Comparison of ENCODE assay signal across 12 cellular contexts in genomic region chr7:99624487-99624886, GRCh38. TPM values are rescaled to one million over a fixed set of nuclear protein-coding genes. Genes with fewer than 3 reads are reported as not detected.
DNase-seq lines count a peak whose midpoint lies in the region; ATAC-seq, FAIRE-seq and TF ChIP-seq lines count a peak whose summit lies in the region.
"Had no signal": no experiment of that assay in that cellular context is flagged by ENCODE, and none has a peak within 500 bp of the region (broad histone marks: within the 10 kb centered on the region; RNA-seq: fewer than 3 reads in every experiment).

No MANE protein-coding gene starts in this region.

- FAIRE-seq in K562 (lab: Jason Lieb, UNC), result no peak

- no peaks in the 10 kb centered on the region for H3K9me3 ChIP-seq in KOPT-K1 (ENCODE audit: insufficient read depth, low read length, poor library complexity, severe bottlenecking)
- no peaks in the 10 kb centered on the region for H3K9me3 ChIP-seq in K562 (replicated peaks; ENCODE audit: control insufficient read depth, insufficient read depth, low read depth, low read length)
- H3K9me3 ChIP-seq: BLaER1 treated with 17β-estradiol and CSF1 and Interleukin-3, amounts not matched to agents 10 nM and 100 nM; psoas muscle had no signal

- no peak for TF ChIP-seq EP300 in K562 (IDR thresholded peaks at IDR 0.05; ENCODE audit: low read length)

- no TSS peak for BruUV-seq in K562 (replicated peaks; lab: Mats Ljungman, UMichigan)

- no peaks in the 10 kb centered on the region for H3K27me3 ChIP-seq in K562 (ENCODE audit: control insufficient read depth in 2 of 2, insufficient read depth in 2 of 2, low read length in 2 of 2)
- H3K27me3 ChIP-seq: BLaER1 treated with 17β-estradiol and CSF1 and Interleukin-3, amounts not matched to agents 10 nM and 100 nM had no signal

- H3K27ac Mint-ChIP-seq in activated CD4-positive, alpha-beta memory T cell treated with anti-CD3 and anti-CD28 coated beads, Interleukin-2, amount 10 ng/mL, durations not matched to agents 7 days and 5 days, result peak overlapping the region; percentile 85

- no peak overlapping the region for H2AFZ ChIP-seq in K562 (ENCODE audit: low read depth, low read length)

- peaks cover 95% of the 10 kb centered on the region for H3K36me3 ChIP-seq in KOPT-K1 (ENCODE audit: insufficient read depth, low read length)
- H3K36me3 ChIP-seq in K562 (ENCODE audit: control insufficient read depth, insufficient read depth, low read length), result peaks cover 98% of the 10 kb centered on the region

- no peak overlapping the region for H3K4me2 ChIP-seq in K562 (ENCODE audit: insufficient read depth, low read length)
- H3K4me2 ChIP-seq: BLaER1 treated with 17β-estradiol and CSF1 and Interleukin-3, amounts not matched to agents 10 nM and 100 nM had no signal

- TF ChIP-seq RAD21 in K562 (CRISPR knock-in tag; conservative IDR thresholded peaks at IDR 0.05 in 1 of 2, IDR thresholded peaks at IDR 0.05 in 1 of 2), result no peak

- H3K27ac ChIP-seq in KOPT-K1 (ENCODE audit: low read depth, low read length, poor library complexity, severe bottlenecking) (peak overlapping the region; percentile 94), K562 (ENCODE audit: extremely low read depth, low read depth, low read length) (no peak overlapping the region)
- H3K27ac ChIP-seq: BLaER1 treated with 17β-estradiol and CSF1 and Interleukin-3, amounts not matched to agents 10 nM and 100 nM; psoas muscle had no signal

- no peaks in the 10 kb centered on the region for H3K9me3 Mint-ChIP-seq in activated CD4-positive, alpha-beta memory T cell treated with anti-CD3 and anti-CD28 coated beads, Interleukin-2, amount 10 ng/mL, durations not matched to agents 7 days and 5 days

- no peaks in the 10 kb centered on the region for H3K27me3 Mint-ChIP-seq in activated CD4-positive, alpha-beta memory T cell treated with anti-CD3 and anti-CD28 coated beads, Interleukin-2, amount 10 ng/mL, durations not matched to agents 7 days and 5 days

- peak overlapping the region; percentile 73 for H3K4me3 Mint-ChIP-seq in activated CD4-positive, alpha-beta memory T cell treated with anti-CD3 and anti-CD28 coated beads, Interleukin-2, amount 10 ng/mL, durations not matched to agents 7 days and 5 days

- peaks cover 11% of the 10 kb centered on the region; the same call in 1 of the 2 replicates for H4K20me1 ChIP-seq in K562 (replicated peaks; ENCODE audit: control insufficient read depth, insufficient read depth, low read length)

- TF ChIP-seq POLR2A in K562 (conservative IDR thresholded peaks at IDR 0.05), result no peak

- H3K4me3 ChIP-seq in K562, result no peak overlapping the region
- H3K4me3 ChIP-seq: BLaER1 treated with 17β-estradiol and CSF1 and Interleukin-3, amounts not matched to agents 10 nM and 100 nM; psoas muscle had no signal

- CTCF ChIA-PET in activated CD4-positive, alpha-beta memory T cell treated with anti-CD3 and anti-CD28 coated beads, Interleukin-2, amount 10 ng/mL, durations not matched to agents 7 days and 5 days (lab: Charles Lee), result interaction anchor here (1.1 to 1.7 kb wide), 2 partner anchors 9 to 1082 kb away, joined by 4 to 7 read pairs; partner anchors contain the start of gene POP7
- CTCF ChIA-PET in K562 (lab: Yijun Ruan, JAX; ENCODE audit: low intra/inter-chr PET ratio), result no interaction called here

- POLR2A ChIA-PET in activated CD4-positive, alpha-beta memory T cell treated with anti-CD3 and anti-CD28 coated beads, Interleukin-2, amount 10 ng/mL, durations not matched to agents 7 days and 5 days (lab: Charles Lee), result interaction anchor here (0.7 to 2.6 kb wide), 12 partner anchors 9 to 391 kb away, joined by 3 to 19 read pairs (median 4); partner anchors contain the start of genes FAM200A, TRIM4, ZKSCAN1 and ZKSCAN5
- POLR2A ChIA-PET in K562 (lab: Yijun Ruan, JAX), result interaction anchor here (0.5 to 1.4 kb wide), 3 partner anchors 9 to 143 kb away, joined by 3 to 5 read pairs (median 3); no protein-coding TSS in a partner anchor

- peaks cover 91% of the 10 kb centered on the region for H3K36me3 Mint-ChIP-seq in activated CD4-positive, alpha-beta memory T cell treated with anti-CD3 and anti-CD28 coated beads, Interleukin-2, amount 10 ng/mL, durations not matched to agents 7 days and 5 days (ENCODE audit: low read depth)

- TF ChIP-seq CTCF in K562 (IDR thresholded peaks at IDR 0.05 in 2 of 3, conservative IDR thresholded peaks at IDR 0.05 in 1 of 3; ENCODE audit: insufficient read depth in 2 of 3, low read depth in 1 of 3, low read length in 3 of 3), result no peak

- no peaks in the 10 kb centered on the region for H3K79me2 ChIP-seq in K562 (ENCODE audit: control insufficient read depth, insufficient read depth, low read length)

- no peak for ATAC-seq in K562
- ATAC-seq in HG03565 (IDR thresholded peaks at IDR 0.05; ENCODE audit: unreplicated experiment), result no peak
- no peak for ATAC-seq in GM18907 (IDR thresholded peaks at IDR 0.05; ENCODE audit: unreplicated experiment)
- ATAC-seq in GM19023 (IDR thresholded peaks at IDR 0.05; ENCODE audit: unreplicated experiment), result no peak
- no peak for ATAC-seq in GM21381 (IDR thresholded peaks at IDR 0.05; ENCODE audit: unreplicated experiment)
- ATAC-seq: psoas muscle had no signal

- WGBS in K562 (ENCODE audit: insufficient coverage, low coverage, missing lambda C conversion rate), result 95% methylated on average over 16 of the region's 16 CpGs

- peaks cover 0 to 6% of the 10 kb centered on the region in 2 experiments; a peak in 2 of 5 replicates for H3K4me1 ChIP-seq in K562 (replicated peaks in 1 of 2; ENCODE audit: control insufficient read depth in 2 of 2, insufficient read depth in 2 of 2, low read length in 2 of 2)
- H3K4me1 ChIP-seq: psoas muscle had no signal

- intact Hi-C loops in K562 (cut with micrococcal nuclease), result no loop called here

- in situ Hi-C loops in K562 (cut with MboI), result no loop called here

- H3K9me1 ChIP-seq in K562 (ENCODE audit: control insufficient read depth, insufficient read depth, low read length), result no peaks in the 10 kb centered on the region

- peaks cover 56% of the 10 kb centered on the region for H3K4me1 Mint-ChIP-seq in activated CD4-positive, alpha-beta memory T cell treated with anti-CD3 and anti-CD28 coated beads, Interleukin-2, amount 10 ng/mL, durations not matched to agents 7 days and 5 days

- DNase-seq in activated CD4-positive, alpha-beta memory T cell treated with anti-CD3 and anti-CD28 coated beads, Interleukin-2, amount 10 ng/mL, durations not matched to agents 7 days and 5 days, result peak; percentile 83
- no peak for DNase-seq in K562 (ENCODE audit: extremely low read depth in 1 of 4, low spot score in 3 of 4)
- peak; percentile 43 to 66 for DNase-seq in stimulated activated CD4-positive, alpha-beta T cell treated with anti-CD3 and anti-CD28 coated beads, Interleukin-4, amount 100 ng/mL, for 4 hours
- DNase-seq: cortex of kidney, NCI-H1417 had no signal

- peak overlapping the region in 1 of 2 experiments; percentile 37; a peak in 2 of 4 replicates for H3K9ac ChIP-seq in K562 (ENCODE audit: insufficient read depth in 1 of 2, low read depth in 2 of 2, low read length in 2 of 2)
- H3K9ac ChIP-seq: BLaER1 treated with 17β-estradiol and CSF1 and Interleukin-3, amounts not matched to agents 10 nM and 100 nM had no signal

RNA-seq across cellular contexts. Expression of gene ZSCAN25, which starts 7.7 kb away (rescaled TPM):
- 10 to 100 TPM; 27.7 TPM for total RNA-seq in activated CD4-positive, alpha-beta memory T cell treated with anti-CD3 and anti-CD28 coated beads, Interleukin-2, amount 10 ng/mL, durations not matched to agents 7 days and 5 days
- total RNA-seq in K562 (2011; cell fraction: chromatin; rRNA removed; ENCODE audit: low replicate concordance), result 45.6 and 57.6 TPM in 2 replicates
- 32.4 and 33.2 TPM in 2 replicates for total RNA-seq in K562 (2011; cell fraction: nucleolus; rRNA removed)
- 42.8 and 45.6 TPM in 2 replicates for total RNA-seq in K562 (2011; cell fraction: nucleoplasm; rRNA removed)
- total RNA-seq in K562 (2014; rRNA removed), result 13.7 and 16.9 TPM in 2 replicates
- 11.0 and 12.8 TPM in 2 replicates for total RNA-seq in K562 (2014; rRNA removed; fragmentation: Illumina TruSeq; extraction: Trizol)
- 14.4 and 15.9 TPM in 2 replicates for total RNA-seq in K562 (2015; rRNA removed; fragmentation: Illumina TruSeq; extraction: Trizol)
- 15.7 and 18.4 TPM in 2 replicates for total RNA-seq in K562 (2021)
- polyA plus RNA-seq in K562 (2011; rRNA removed), result 10.5 and 14.2 TPM in 2 replicates
- polyA plus RNA-seq in K562 (2011; cell fraction: cytosol; rRNA removed), result 8.9 and 10.6 TPM in 2 replicates
- polyA plus RNA-seq in K562 (2011; cell fraction: nucleus; rRNA removed), result 16.5 and 25.1 TPM in 2 replicates
- 10.0 and 11.0 TPM in 2 replicates for polyA plus RNA-seq in K562 (2012)
- 11.7 and 12.0 TPM in 2 replicates for polyA plus RNA-seq in K562 (2014; fragmentation: Illumina TruSeq; extraction: Trizol)
- polyA plus RNA-seq in K562 (2014; fragmentation: Nextera tagmentation; extraction: Ambion mirVana), result 1 to 10 TPM in 1 of 2 experiments, under 1 TPM in 1; 0.94 to 1.1 TPM
- polyA plus RNA-seq in K562 (2014; rRNA removed), result 12.2 and 18.5 TPM in 2 replicates
- polyA minus RNA-seq in K562 (2011; rRNA and poly(A)+ RNA removed), result 19.5 and 22.0 TPM in 2 replicates
- 6.7 and 10.3 TPM in 2 replicates for polyA minus RNA-seq in K562 (2011; cell fraction: cytosol; rRNA and poly(A)+ RNA removed)
- 14.4 and 16.6 TPM in 2 replicates for polyA minus RNA-seq in K562 (2011; cell fraction: nucleus; rRNA and poly(A)+ RNA removed)

RNA-seq across cellular contexts. Expression of gene TMEM225B, which starts 26.4 kb away (rescaled TPM):
- 1 to 10 TPM; 1.3 to 1.9 TPM for total RNA-seq in activated CD4-positive, alpha-beta memory T cell treated with anti-CD3 and anti-CD28 coated beads, Interleukin-2, amount 10 ng/mL, durations not matched to agents 7 days and 5 days
- total RNA-seq in K562 (2011; cell fraction: chromatin; rRNA removed; ENCODE audit: low replicate concordance), result 0.42 and 0.51 TPM in 2 replicates
- 4.0 and 4.3 TPM in 2 replicates for total RNA-seq in K562 (2011; cell fraction: nucleolus; rRNA removed)
- total RNA-seq in K562 (2011; cell fraction: nucleoplasm; rRNA removed), result 1.6 and 1.8 TPM in 2 replicates
- total RNA-seq in K562 (2014; rRNA removed) (0.61 and 0.73 TPM in 2 replicates), K562 (2014; rRNA removed; fragmentation: Illumina TruSeq; extraction: Trizol) (0.18 and 0.70 TPM in 2 replicates), K562 (2015; rRNA removed; fragmentation: Illumina TruSeq; extraction: Trizol) (0.51 and 0.79 TPM in 2 replicates), K562 (2021) (0.60 and 1.3 TPM in 2 replicates)
- polyA plus RNA-seq in K562 (2011; rRNA removed) (0.56 and 0.93 TPM in 2 replicates), K562 (2014; fragmentation: Illumina TruSeq; extraction: Trizol) (0.32 and 0.68 TPM in 2 replicates), K562 (2014; fragmentation: Nextera tagmentation; extraction: Ambion mirVana) (under 1 TPM; 0.08 to 0.25 TPM), K562 (2014; rRNA removed) (0.62 and 0.94 TPM in 2 replicates)
- polyA plus RNA-seq in K562 (2011; cell fraction: cytosol; rRNA removed), result 0.30 and 1.1 TPM in 2 replicates
- 2.6 and 4.8 TPM in 2 replicates for polyA plus RNA-seq in K562 (2011; cell fraction: nucleus; rRNA removed)
- polyA plus RNA-seq in K562 (2012), result 0.64 and 0.65 TPM in 2 replicates
- polyA minus RNA-seq in K562 (2011; rRNA and poly(A)+ RNA removed), result 0.36 and 0.74 TPM in 2 replicates
- not detected in 2 replicates for polyA minus RNA-seq in K562 (2011; cell fraction: cytosol; rRNA and poly(A)+ RNA removed)
- 2.2 TPM in 2 replicates for polyA minus RNA-seq in K562 (2011; cell fraction: nucleus; rRNA and poly(A)+ RNA removed)

RNA-seq across cellular contexts. Expression of gene CYP3A5, which starts 55.3 kb away (rescaled TPM):
- total RNA-seq in activated CD4-positive, alpha-beta memory T cell treated with anti-CD3 and anti-CD28 coated beads, Interleukin-2, amount 10 ng/mL, durations not matched to agents 7 days and 5 days, result not detected
- total RNA-seq in K562 (2011; cell fraction: chromatin; rRNA removed; ENCODE audit: low replicate concordance), result 9.6 and 11.2 TPM in 2 replicates
- total RNA-seq in K562 (2011; cell fraction: nucleolus; rRNA removed), result 4.3 and 5.0 TPM in 2 replicates
- 4.5 and 5.9 TPM in 2 replicates for total RNA-seq in K562 (2011; cell fraction: nucleoplasm; rRNA removed)
- total RNA-seq in K562 (2014; rRNA removed) (0.73 and 1.3 TPM in 2 replicates), K562 (2014; rRNA removed; fragmentation: Illumina TruSeq; extraction: Trizol) (1.3 and 1.7 TPM in 2 replicates), K562 (2015; rRNA removed; fragmentation: Illumina TruSeq; extraction: Trizol) (1.7 and 2.8 TPM in 2 replicates), K562 (2021) (0.96 and 1.5 TPM in 2 replicates)
- polyA plus RNA-seq in K562 (2011; rRNA removed) (0.98 and 1.5 TPM in 2 replicates), K562 (2014; fragmentation: Illumina TruSeq; extraction: Trizol) (1.1 and 1.2 TPM in 2 replicates), K562 (2014; fragmentation: Nextera tagmentation; extraction: Ambion mirVana) (1 to 10 TPM; 1.6 TPM), K562 (2014; rRNA removed) (1.5 and 1.6 TPM in 2 replicates)
- polyA plus RNA-seq in K562 (2011; cell fraction: cytosol; rRNA removed), result 0.27 and 1.0 TPM in 2 replicates
- 9.0 and 11.0 TPM in 2 replicates for polyA plus RNA-seq in K562 (2011; cell fraction: nucleus; rRNA removed)
- polyA plus RNA-seq in K562 (2012), result 2.6 and 5.5 TPM in 2 replicates
- polyA minus RNA-seq in K562 (2011; rRNA and poly(A)+ RNA removed), result 1.8 and 2.9 TPM in 2 replicates
- 0.48 TPM in 1 of 2 replicates, not detected in the other for polyA minus RNA-seq in K562 (2011; cell fraction: cytosol; rRNA and poly(A)+ RNA removed)
- polyA minus RNA-seq in K562 (2011; cell fraction: nucleus; rRNA and poly(A)+ RNA removed), result 5.1 and 7.3 TPM in 2 replicates

Comparison
In these comparisons a context has a peak if more than half of its experiments do, and no peak if none do; other contexts are left out.
1. DNase-seq: peak in activated CD4-positive, alpha-beta memory T cell treated with anti-CD3 and anti-CD28 coated beads, Interleukin-2, amount 10 ng/mL, durations not matched to agents 7 days and 5 days (single experiment) and stimulated activated CD4-positive, alpha-beta T cell treated with anti-CD3 and anti-CD28 coated beads, Interleukin-4, amount 100 ng/mL, for 4 hours (2 of 2); none in K562 (0 of 4).